Comparison of ENCODE assay signal across 8 cellular contexts in genomic region chr7:37495574-37496184, GRCh38. TPM values are rescaled to one million over a fixed set of nuclear protein-coding genes. Genes with fewer than 3 reads are reported as not detected.
DNase-seq lines count a peak whose midpoint lies in the region; ATAC-seq and TF ChIP-seq lines count a peak whose summit lies in the region.

No MANE protein-coding gene starts in this region.

- DNase-seq in EL (peak; percentile 1), LHCN-M2 (ENCODE audit: low read depth) (peak; percentile 23), ascending aorta (ENCODE audit: low spot score in 2 of 2) (no peak), left lung (no peak), NCI-H1048 (lab: John Stamatoyannopoulos, UW) (no peak)
- DNase-seq in activated T-cell treated with anti-CD3 and anti-CD28 coated beads, Interleukin-2, amount 50 U/mL, for 4 hours, result no peak

- H3K36me3 Mint-ChIP-seq in activated T-cell treated with anti-CD3 and anti-CD28 coated beads, Interleukin-2, amount 50 U/mL, for 4 hours (ENCODE audit: insufficient read depth), result no peaks in the 10 kb centered on the region

- H3K27me3 ChIP-seq in ascending aorta (no peaks in the 10 kb centered on the region), left lung (no peaks in the 10 kb centered on the region)

- intact Hi-C loops in ascending aorta (cut with DNase I) (no loop called here), left lung (cut with DNase I) (no loop called here)

- H3K4me3 ChIP-seq in ascending aorta, result no peak overlapping the region
- H3K4me3 ChIP-seq in left lung, result no peak overlapping the region

- no peaks in the 10 kb centered on the region for H3K27me3 Mint-ChIP-seq in activated T-cell treated with anti-CD3 and anti-CD28 coated beads, Interleukin-2, amount 50 U/mL, for 4 hours (ENCODE audit: low read depth)

- peaks cover 2% of the 10 kb centered on the region for H3K4me1 Mint-ChIP-seq in activated T-cell treated with anti-CD3 and anti-CD28 coated beads, Interleukin-2, amount 50 U/mL, for 4 hours (ENCODE audit: low read depth)

- H3K27ac ChIP-seq in ascending aorta (no peak overlapping the region), left lung (no peak overlapping the region)

- H3K9me3 Mint-ChIP-seq in activated T-cell treated with anti-CD3 and anti-CD28 coated beads, Interleukin-2, amount 50 U/mL, for 4 hours, result no peaks in the 10 kb centered on the region

- H3K9me3 ChIP-seq in ascending aorta, result no peaks in the 10 kb centered on the region
- peaks cover 0 to 5% of the 10 kb centered on the region in 2 donors for H3K9me3 ChIP-seq in left lung

- peak; percentile 37 to 61 (median 56) for TF ChIP-seq CTCF in ascending aorta (IDR thresholded peaks at IDR 0.05)
- TF ChIP-seq CTCF in left lung (IDR thresholded peaks at IDR 0.05), result peak; percentile 64 to 78

- no peaks in the 10 kb centered on the region for H3K4me1 ChIP-seq in ascending aorta
- no peaks in the 10 kb centered on the region for H3K4me1 ChIP-seq in left lung

- no peak overlapping the region for H3K4me3 Mint-ChIP-seq in activated T-cell treated with anti-CD3 and anti-CD28 coated beads, Interleukin-2, amount 50 U/mL, for 4 hours

- ATAC-seq in left lung (peak; percentile 73), GM21515 (IDR thresholded peaks at IDR 0.05; ENCODE audit: unreplicated experiment) (no peak), HG03442 (IDR thresholded peaks at IDR 0.05; ENCODE audit: unreplicated experiment) (no peak)
- no peak for ATAC-seq in activated T-cell treated with anti-CD3 and anti-CD28 coated beads, Interleukin-2, amount 50 U/mL, for 4 hours

- no peaks in the 10 kb centered on the region for H3K36me3 ChIP-seq in ascending aorta
- H3K36me3 ChIP-seq in left lung, result no peaks in the 10 kb centered on the region

RNA-seq across cellular contexts. Expression of gene ELMO1, which starts 47.0 kb away (rescaled TPM):
- total RNA-seq in LHCN-M2 (2014; rRNA removed) (not detected in 2 replicates), ascending aorta (40.8 TPM), left lung (10 to 100 TPM; 18.2 to 51.4 TPM)
- polyA plus RNA-seq in LHCN-M2 (2012), result 0.09 TPM
- total RNA-seq in activated T-cell treated with anti-CD3 and anti-CD28 coated beads, Interleukin-2, amount 50 U/mL, for 4 hours, result 100 to 1,000 TPM; 117 to 137 (median 118) TPM

Comparison
In these comparisons a context has a peak if more than half of its experiments do, and no peak if none do; other contexts are left out.
1. DNase-seq: peak in EL (single experiment) and LHCN-M2 (single experiment); none in ascending aorta (0 of 2), left lung (0 of 2), NCI-H1048 (single experiment) and activated T-cell treated with anti-CD3 and anti-CD28 coated beads, Interleukin-2, amount 50 U/mL, for 4 hours (single experiment).
2. RNA of gene ELMO1, which starts 47.0 kb away (total RNA-seq): 117 to 137 TPM in activated T-cell treated with anti-CD3 and anti-CD28 coated beads, Interleukin-2, amount 50 U/mL, for 4 hours, 18.2 to 51.4 TPM in left lung and 40.8 TPM in ascending aorta (single experiment); not detected in LHCN-M2; every median in the first group is over 10 times any median in the second.